11 cellular contexts compared by ENCODE assay signal in genomic region chr18:61896767-61897166, GRCh38. TPM values are rescaled to one million over a fixed set of nuclear protein-coding genes. Genes with fewer than 3 reads are reported as not detected.
DNase-seq lines count a peak whose midpoint lies in the region; ATAC-seq, FAIRE-seq and TF ChIP-seq lines count a peak whose summit lies in the region.
"Had no signal": no experiment of that assay in that cellular context is flagged by ENCODE, and none has a peak within 500 bp of the region (broad histone marks: within the 10 kb centered on the region; RNA-seq: fewer than 3 reads in every experiment).

No MANE protein-coding gene starts in this region.

- no peak overlapping the region for H3K4ac ChIP-seq in IMR-90 (ENCODE audit: low read depth, low read length)

- H3K27ac ChIP-seq in IMR-90 (ENCODE audit: insufficient read depth, low read length): no peak overlapping the region
- peak overlapping the region; percentile 60 for H3K27ac ChIP-seq in keratinocyte (ENCODE audit: control insufficient read depth, insufficient read depth, low read length)
- peak overlapping the region; percentile 30 for H3K27ac ChIP-seq in suprapubic skin

- no peak overlapping the region for H3K27ac Mint-ChIP-seq in effector memory CD8-positive, alpha-beta T cell
- H3K27ac Mint-ChIP-seq: activated CD4-positive, alpha-beta T cell treated with anti-CD3 and anti-CD28 coated beads, Interleukin-2, amount 10 ng/mL, durations not matched to agents 7 days and 5 days; immature natural killer cell had no signal

- TF ChIP-seq CTCF in IMR-90 (conservative IDR thresholded peaks at IDR 0.05; ENCODE audit: low read depth, low read length) (no peak), choroid plexus epithelial cell (conservative IDR thresholded peaks at IDR 0.05; ENCODE audit: low read depth, low read length) (no peak), keratinocyte (optimal IDR thresholded peaks at IDR 0.05 in 1 of 3, IDR thresholded peaks at IDR 0.05 in 1 of 3, conservative IDR thresholded peaks at IDR 0.05 in 1 of 3; ENCODE audit: extremely low read depth in 1 of 3, insufficient read depth in 2 of 3, low read length in 3 of 3) (no peak), suprapubic skin (IDR thresholded peaks at IDR 0.05) (no peak)

- peaks cover 0 to 15% of the 10 kb centered on the region in 2 experiments; a peak in 2 of 4 replicates for H3K79me1 ChIP-seq in IMR-90 (ENCODE audit: low read depth in 1 of 2, low read length in 2 of 2)

- TF ChIP-seq POLR2A in IMR-90 (IDR thresholded peaks at IDR 0.05; ENCODE audit: low read depth, low read length) (no peak), suprapubic skin (IDR thresholded peaks at IDR 0.05) (no peak)

- BruUV-seq in IMR-90 (replicated peaks; lab: Mats Ljungman, UMichigan): no TSS peak

- no peak overlapping the region for H2BK20ac ChIP-seq in IMR-90 (ENCODE audit: low read depth, low read length)

- H2AK5ac ChIP-seq in IMR-90 (ENCODE audit: low read depth, low read length): no peak overlapping the region

- no peak overlapping the region for H2AK9ac ChIP-seq in IMR-90 (replicated peaks; ENCODE audit: low read depth, low read length, poor library complexity)

- no peak overlapping the region for H3K56ac ChIP-seq in IMR-90 (ENCODE audit: extremely low read depth, insufficient read depth, low read length)

- H3K36me3 ChIP-seq in IMR-90 (ENCODE audit: control insufficient read depth, insufficient read depth, low read length): no peaks in the 10 kb centered on the region
- peaks cover 0 to 1% of the 10 kb centered on the region in 2 experiments for H3K36me3 ChIP-seq in keratinocyte (ENCODE audit: control insufficient read depth in 2 of 2, extremely low read depth in 1 of 2, insufficient read depth in 2 of 2, low read length in 2 of 2)
- no peaks in the 10 kb centered on the region for H3K36me3 ChIP-seq in suprapubic skin

- no peak overlapping the region for H2AFZ ChIP-seq in IMR-90 (replicated peaks; ENCODE audit: low read length, poor library complexity)
- peak overlapping the region; percentile 56 for H2AFZ ChIP-seq in keratinocyte (ENCODE audit: control insufficient read depth, low read length)

- DNase-seq in IMR-90 (peak; percentile 20), choroid plexus epithelial cell (ENCODE audit: low read depth) (peak; percentile 58), keratinocyte (ENCODE audit: low read depth, low spot score) (peak; percentile 75), suprapubic skin (ENCODE audit: low spot score in 2 of 2) (no peak), COLO829 (ENCODE audit: low spot score) (no peak), NCI-H2029 (lab: John Stamatoyannopoulos, UW) (no peak), NOMO-1 (lab: John Stamatoyannopoulos, UW; ENCODE audit: unreplicated experiment in 2 of 2) (no peak)
- no peak for DNase-seq in effector memory CD8-positive, alpha-beta T cell
- DNase-seq: activated CD4-positive, alpha-beta T cell treated with anti-CD3 and anti-CD28 coated beads, Interleukin-2, amount 10 ng/mL, durations not matched to agents 7 days and 5 days; immature natural killer cell had no signal

- H3K36me3 Mint-ChIP-seq in effector memory CD8-positive, alpha-beta T cell (ENCODE audit: insufficient read depth): no peaks in the 10 kb centered on the region
- H3K36me3 Mint-ChIP-seq: immature natural killer cell had no signal

- no peaks in the 10 kb centered on the region for H3K9me3 ChIP-seq in IMR-90 (ENCODE audit: control insufficient read depth, insufficient read depth, low read length)
- H3K9me3 ChIP-seq in keratinocyte (ENCODE audit: control insufficient read depth, low read depth, low read length): no peaks in the 10 kb centered on the region
- no peaks in the 10 kb centered on the region for H3K9me3 ChIP-seq in suprapubic skin

- H3K4me3 ChIP-seq in IMR-90 (ENCODE audit: insufficient read depth, low read depth, low read length): no peak overlapping the region
- no peak overlapping the region for H3K4me3 ChIP-seq in choroid plexus epithelial cell (ENCODE audit: low read depth, low read length)
- H3K4me3 ChIP-seq in keratinocyte (ENCODE audit: control insufficient read depth in 2 of 3, extremely low read depth in 1 of 3, insufficient read depth in 2 of 3, low read depth in 1 of 3, low read length in 3 of 3): peak overlapping the region in 1 of 3 experiments; percentile 36
- no peak overlapping the region for H3K4me3 ChIP-seq in suprapubic skin

- H3K27me3 Mint-ChIP-seq in effector memory CD8-positive, alpha-beta T cell: peaks cover 32 to 55% of the 10 kb centered on the region in 2 donors

- H2BK5ac ChIP-seq in IMR-90 (ENCODE audit: low read depth, low read length, poor library complexity, severe bottlenecking): no peak overlapping the region

- H4K91ac ChIP-seq in IMR-90 (ENCODE audit: insufficient read depth, low read depth, low read length): no peak overlapping the region

- no peak overlapping the region for H4K5ac ChIP-seq in IMR-90 (ENCODE audit: low read depth, low read length)

- no peak overlapping the region for H3K9ac ChIP-seq in IMR-90 (ENCODE audit: low read depth, low read length)
- H3K9ac ChIP-seq in keratinocyte (ENCODE audit: control insufficient read depth, extremely low read depth, insufficient read depth, low read length): peak overlapping the region; percentile 20

- peaks cover 11% of the 10 kb centered on the region for H3K79me2 ChIP-seq in keratinocyte (ENCODE audit: control insufficient read depth, insufficient read depth, low read length)

- WGBS in IMR-90 (ENCODE audit: extremely low coverage in 2 of 2, insufficient read length in 1 of 2), 2 experiments: 89% methylated on average over 4 of the region's 5 CpGs; no CpG with 5 or more reads in 1 of the 2 experiments
- WGBS in suprapubic skin: 38% methylated on average over 5 of the region's 5 CpGs

- H3K14ac ChIP-seq in IMR-90 (replicated peaks; ENCODE audit: low read depth, low read length): no peak overlapping the region

- dilution Hi-C loops in IMR-90 (cut with HindIII; ENCODE audit: low sequenced_read_pairs, unreplicated experiment) (no loop called here), keratinocyte (cut with MboI; ENCODE audit: extremely low pct_ligation_motif_present, low sequenced_read_pairs) (no loop called here)

- TF ChIP-seq RAD21 in IMR-90 (IDR thresholded peaks at IDR 0.05; ENCODE audit: low read length): no peak

- POLR2A ChIA-PET in IMR-90 (lab: Charles Lee; ENCODE audit: unreplicated experiment): no interaction called here

- no peaks in the 10 kb centered on the region for H3K9me3 Mint-ChIP-seq in effector memory CD8-positive, alpha-beta T cell
- H3K9me3 Mint-ChIP-seq: activated CD4-positive, alpha-beta T cell treated with anti-CD3 and anti-CD28 coated beads, Interleukin-2, amount 10 ng/mL, durations not matched to agents 7 days and 5 days; immature natural killer cell had no signal

- no peak overlapping the region for H3K23ac ChIP-seq in IMR-90 (ENCODE audit: low read depth, low read length)

- H2BK15ac ChIP-seq in IMR-90 (ENCODE audit: low read depth, low read length): no peak overlapping the region

- H3K27me3 ChIP-seq in IMR-90 (ENCODE audit: control insufficient read depth, insufficient read depth, low read length) (no peaks in the 10 kb centered on the region), keratinocyte (ENCODE audit: control insufficient read depth, extremely low read depth, insufficient read depth, low read length) (no peaks in the 10 kb centered on the region), suprapubic skin (no peaks in the 10 kb centered on the region)

- no peak for ATAC-seq in IMR-90 (ENCODE audit: low read depth)
- no peak for ATAC-seq in effector memory CD8-positive, alpha-beta T cell (replicated peaks)
- ATAC-seq: Panc1 had no signal

- H3K4me1 ChIP-seq in IMR-90 (ENCODE audit: control insufficient read depth, insufficient read depth, low read length) (peaks cover 7% of the 10 kb centered on the region), keratinocyte (ENCODE audit: control insufficient read depth, extremely low read depth, insufficient read depth, low read length) (peaks cover 40% of the 10 kb centered on the region), suprapubic skin (peaks cover 36% of the 10 kb centered on the region)

- CTCF ChIA-PET in IMR-90 (lab: Yijun Ruan, JAX): interaction anchor here (0.7 kb wide), 2 partner anchors 394 to 577 kb away, joined by 3 read pairs; no protein-coding TSS in a partner anchor

- in situ Hi-C loops in IMR-90 (cut with MboI; ENCODE audit: low sequenced_read_pairs): loop anchor here (5.0 to 10.0 kb wide), 2 partner anchors 236 to 322 kb away; no protein-coding TSS in a partner anchor

- no peak overlapping the region for H3K18ac ChIP-seq in IMR-90 (ENCODE audit: low read depth, low read length)

- no peak overlapping the region for H2BK120ac ChIP-seq in IMR-90 (ENCODE audit: low read depth, low read length)

- H3K4me2 ChIP-seq in IMR-90 (ENCODE audit: low read depth, low read length) (no peak overlapping the region), keratinocyte (ENCODE audit: control insufficient read depth, extremely low read depth, insufficient read depth, low read depth, low read length) (peak overlapping the region; percentile 74)

- intact Hi-C loops in IMR-90 (cut with micrococcal nuclease): no loop called here

- peaks cover 9 to 15% of the 10 kb centered on the region in 2 donors for H3K4me1 Mint-ChIP-seq in effector memory CD8-positive, alpha-beta T cell (ENCODE audit: low read depth in 2 of 2)

- peak; percentile 100 for FAIRE-seq in keratinocyte (lab: Jason Lieb, UNC)

- H3K9me1 ChIP-seq in IMR-90 (ENCODE audit: insufficient read depth, low read length) (0 out of 2 replicates have a peak, but pooled peaks cover 5% of the 10 kb centered on the region), keratinocyte (ENCODE audit: control insufficient read depth, extremely low read depth, insufficient read depth, low read length) (peaks cover 2% of the 10 kb centered on the region)

- H4K8ac ChIP-seq in IMR-90 (ENCODE audit: low read depth in 2 of 2, low read length in 2 of 2): no peak overlapping the region

- no peak overlapping the region for H3K4me3 Mint-ChIP-seq in effector memory CD8-positive, alpha-beta T cell
- H3K4me3 Mint-ChIP-seq: activated CD4-positive, alpha-beta T cell treated with anti-CD3 and anti-CD28 coated beads, Interleukin-2, amount 10 ng/mL, durations not matched to agents 7 days and 5 days had no signal

- H4K20me1 ChIP-seq in IMR-90 (ENCODE audit: insufficient read depth, low read length) (peaks cover 3% of the 10 kb centered on the region; the same call in 1 of the 2 replicates), keratinocyte (ENCODE audit: control insufficient read depth, extremely low read depth, insufficient read depth, low read length) (peaks cover 3% of the 10 kb centered on the region)

- TF ChIP-seq EP300 in suprapubic skin (IDR thresholded peaks at IDR 0.05): no peak

RNA-seq across cellular contexts. Expression of gene RNF152, which starts 4.0 kb away (rescaled TPM):
- total RNA-seq in IMR-90 (2012; rRNA removed) (18.5 and 18.9 TPM in 2 replicates), suprapubic skin (100 to 1,000 TPM in 2 of 4 donors, 10 to 100 TPM in 2; 49.3 to 143 (median 95.2) TPM)
- polyA plus RNA-seq in IMR-90 (2012; rRNA removed) (7.5 and 8.3 TPM in 2 replicates), keratinocyte (10.1 to 29.9 TPM (median 12.6 TPM) in 3 replicates)
- polyA plus RNA-seq in IMR-90 (2012; cell fraction: cytosol; rRNA removed): 3.1 and 9.0 TPM in 2 replicates
- 5.7 and 10.6 TPM in 2 replicates for polyA plus RNA-seq in IMR-90 (2012; cell fraction: nucleus; rRNA removed; ENCODE audit: low replicate concordance)
- polyA plus RNA-seq in keratinocyte (2011; ENCODE audit: low read depth): 6.9 TPM
- polyA plus RNA-seq in keratinocyte (2011; cell fraction: cytosol; rRNA removed): 11.0 and 11.8 TPM in 2 replicates
- 29.0 TPM in 2 replicates for polyA plus RNA-seq in keratinocyte (2011; cell fraction: nucleus; rRNA removed)
- 9.4 and 11.9 TPM in 2 replicates for polyA plus RNA-seq in keratinocyte (2012; ENCODE audit: low replicate concordance)
- 52.0 to 245 TPM (median 102 TPM) in 3 replicates for polyA minus RNA-seq in keratinocyte
- polyA minus RNA-seq in keratinocyte (2011; cell fraction: cytosol; rRNA and poly(A)+ RNA removed): 75.4 TPM
- 104 and 146 TPM in 2 replicates for polyA minus RNA-seq in keratinocyte (2011; cell fraction: nucleus; rRNA and poly(A)+ RNA removed)

Comparison
In these comparisons a context has a peak if more than half of its experiments do, and no peak if none do; other contexts are left out.
1. DNase-seq: peak in IMR-90 (single experiment), choroid plexus epithelial cell (single experiment) and keratinocyte (single experiment); none in suprapubic skin (0 of 2), effector memory CD8-positive, alpha-beta T cell (0 of 3), COLO829 (single experiment), NCI-H2029 (single experiment) and NOMO-1 (0 of 2).